Comparison of ENCODE assay signal across 9 cellular contexts in genomic region chr12:54207539-54208267, GRCh38. TPM values are rescaled to one million over a fixed set of nuclear protein-coding genes. Genes with fewer than 3 reads are reported as not detected.
DNase-seq lines count a peak whose midpoint lies in the region; ATAC-seq, FAIRE-seq and TF ChIP-seq lines count a peak whose summit lies in the region.
"Had no signal": no experiment of that assay in that cellular context is flagged by ENCODE, and none has a peak within 500 bp of the region (broad histone marks: within the 10 kb centered on the region; RNA-seq: fewer than 3 reads in every experiment).

No MANE protein-coding gene starts in this region.

- H3K27me3 Mint-ChIP-seq in WTC11 (ENCODE audit: low read depth), result peaks cover 85% of the 10 kb centered on the region

- no peaks in the 10 kb centered on the region for H3K36me3 Mint-ChIP-seq in WTC11

- H3K27me3 ChIP-seq in bronchial epithelial cell (ENCODE audit: control insufficient read depth, insufficient read depth, low read length), result peaks cover 14% of the 10 kb centered on the region
- peaks cover 0 to 96% of the 10 kb centered on the region in 2 donors for H3K27me3 ChIP-seq in left lung

- no peak overlapping the region for H3K27ac ChIP-seq in left lung

- DNase-seq in DMS153 treated with DMSO at 0.1 percent for 48 hours (lab: John Stamatoyannopoulos, UW; ENCODE audit: unreplicated experiment) (peak; percentile 50), GOT3 (lab: John Stamatoyannopoulos, UW) (peak; percentile 12), NCI-H187 (lab: John Stamatoyannopoulos, UW) (peak; percentile 83 to 89), WTC11 (ENCODE audit: low spot score) (peak; percentile 98), bronchial epithelial cell (ENCODE audit: low read depth) (peak; percentile 74), left lung (peak; percentile 68 to 87), KG1 (lab: John Stamatoyannopoulos, UW) (no peak)
- DNase-seq in stimulated activated CD4-positive, alpha-beta T cell treated with anti-CD3 and anti-CD28 coated beads, TNF-alpha, amount 100 ng/mL, for 48 hours (ENCODE audit: low read depth in 3 of 3), result peak; percentile 43 to 71 (median 67)

- CTCF ChIA-PET in WTC11 (lab: Charles Lee), result interaction anchor here (0.6 to 6.1 kb wide), 53 partner anchors 9 to 505 kb away, joined by 3 to 107 read pairs (median 4); partner anchors contain the start of genes COPZ1, HOXC10, HOXC4 and HOXC5

- no peak for FAIRE-seq in bronchial epithelial cell (lab: Jason Lieb, UNC)
- FAIRE-seq: colon had no signal

- ATAC-seq in WTC11 (peak; percentile 97), left lung (peak; percentile 95)

- no peaks in the 10 kb centered on the region for H3K4me1 ChIP-seq in left lung

- H3K4me3 ChIP-seq in bronchial epithelial cell (ENCODE audit: low read depth, low read length) (no peak overlapping the region), left lung (no peak overlapping the region)

- POLR2A ChIA-PET in WTC11 (lab: Charles Lee), result interaction anchor here (0.6 to 0.7 kb wide), 2 partner anchors 9 to 150 kb away, joined by 3 read pairs; no protein-coding TSS in a partner anchor

- peaks cover 9% of the 10 kb centered on the region; the same call in 1 of the 2 replicates for H3K4me1 Mint-ChIP-seq in WTC11

- H3K36me3 ChIP-seq in bronchial epithelial cell (ENCODE audit: control insufficient read depth, insufficient read depth, low read length) (no peaks in the 10 kb centered on the region), left lung (no peaks in the 10 kb centered on the region)

- no peaks in the 10 kb centered on the region for H3K9me3 Mint-ChIP-seq in WTC11

- TF ChIP-seq CTCF in WTC11 (IDR thresholded peaks at IDR 0.05), result peak; percentile 88
- TF ChIP-seq CTCF in bronchial epithelial cell (IDR thresholded peaks at IDR 0.05; ENCODE audit: insufficient read depth, low read length, severe bottlenecking), result peak; percentile 96
- TF ChIP-seq CTCF in left lung (IDR thresholded peaks at IDR 0.05), result peak; percentile 78 to 90

- intact Hi-C loops in left lung (cut with DNase I), result no loop called here

- no peaks in the 10 kb centered on the region for H3K9me3 ChIP-seq in left lung

- no peak overlapping the region for H3K27ac Mint-ChIP-seq in WTC11

- no peak overlapping the region for H3K4me3 Mint-ChIP-seq in WTC11

TF ChIP-seq in WTC11, 78 proteins besides CTCF, POLR2A, EP300 and RAD21 (continues in another document):
- TF ChIP-seq HMGXB4 (CRISPR knock-in tag; IDR thresholded peaks at IDR 0.05) (no peak), ZBTB43 (CRISPR knock-in tag; IDR thresholded peaks at IDR 0.05) (no peak), NR3C1 (CRISPR knock-in tag; conservative IDR thresholded peaks at IDR 0.05; ENCODE audit: low read depth) (no peak), USF1 (CRISPR knock-in tag; IDR thresholded peaks at IDR 0.05) (peak; percentile 51; the same call in 1 of the 2 replicates), ATF1 (CRISPR knock-in tag; IDR thresholded peaks at IDR 0.05) (no peak), OVOL2 (CRISPR knock-in tag; IDR thresholded peaks at IDR 0.05; ENCODE audit: borderline replicate concordance) (no peak), JAZF1 (CRISPR knock-in tag; IDR thresholded peaks at IDR 0.05) (no peak), E2F4 (CRISPR knock-in tag; IDR thresholded peaks at IDR 0.05; ENCODE audit: borderline replicate concordance, low read depth) (no peak), TCF7 (CRISPR knock-in tag; IDR thresholded peaks at IDR 0.05; ENCODE audit: low read depth) (no peak), PRRX2 (CRISPR knock-in tag; IDR thresholded peaks at IDR 0.05) (no peak), ZNF416 (CRISPR knock-in tag; IDR thresholded peaks at IDR 0.05) (no peak), FOXK1 (CRISPR knock-in tag; IDR thresholded peaks at IDR 0.05) (no peak), TEAD1 (CRISPR knock-in tag; IDR thresholded peaks at IDR 0.05) (no peak), RORB (CRISPR knock-in tag; IDR thresholded peaks at IDR 0.05) (no peak), GTF2I (CRISPR knock-in tag; conservative IDR thresholded peaks at IDR 0.05) (no peak), E2F5 (CRISPR knock-in tag; IDR thresholded peaks at IDR 0.05) (no peak), MAX (CRISPR knock-in tag; IDR thresholded peaks at IDR 0.05) (peak; percentile 32; the same call in 1 of the 2 replicates), E2F1 (CRISPR knock-in tag; IDR thresholded peaks at IDR 0.05) (no peak), IRF1 (CRISPR knock-in tag; IDR thresholded peaks at IDR 0.05) (no peak), NR2C2 (CRISPR knock-in tag; IDR thresholded peaks at IDR 0.05) (no peak)

RNA-seq across cellular contexts. Expression of gene SMUG1, which starts 18.9 kb away (rescaled TPM):
- 19.2 to 27.5 TPM (median 26.3 TPM) in 3 replicates for total RNA-seq in WTC11 (2021)
- 36.1 and 48.5 TPM in 2 replicates for total RNA-seq in bronchial epithelial cell
- total RNA-seq in left lung, result 10 to 100 TPM; 28.8 to 32.8 TPM
